In the genomic region with DNA sequence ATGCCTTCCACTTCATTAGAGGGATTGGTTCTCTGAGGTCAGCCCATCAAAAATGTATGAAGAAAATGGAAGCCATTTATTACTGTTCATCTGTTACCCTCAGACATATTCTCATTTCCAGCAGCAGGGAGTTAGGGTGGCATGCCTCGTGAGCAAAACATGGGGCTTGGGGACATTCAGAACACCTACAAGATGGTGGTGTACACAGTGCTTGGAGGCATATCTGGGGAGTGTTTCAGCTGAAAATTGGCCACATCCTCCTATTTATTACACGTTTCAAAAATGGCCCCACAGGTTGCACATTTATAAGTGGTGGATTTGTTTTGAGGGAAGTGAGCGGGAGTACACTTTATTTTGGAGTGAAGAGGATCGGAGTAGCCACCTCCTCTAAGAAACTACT, we compare ENCODE assay signal across 9 cellular contexts.
DNase-seq lines count a peak whose midpoint lies in the region; ATAC-seq and TF ChIP-seq lines count a peak whose summit lies in the region.
"Had no signal": no experiment of that assay in that cellular context is flagged by ENCODE, and none has a peak within 500 bp of the region (broad histone marks: within the 10 kb centered on the region; RNA-seq: fewer than 3 reads in every experiment).

No MANE protein-coding gene starts in this region.

- peak overlapping the region; percentile 89 for H3K4me3 Mint-ChIP-seq in activated T-cell treated with anti-CD3 and anti-CD28 coated beads, Interleukin-2, amount 50 U/mL, for 4 hours
- peak overlapping the region; percentile 89 for H3K4me3 Mint-ChIP-seq in activated CD8-positive, alpha-beta T cell treated with anti-CD3 and anti-CD28 coated beads, Interleukin-2, amount 10 ng/mL, durations not matched to agents 7 days and 5 days
- H3K4me3 Mint-ChIP-seq in memory B cell: peak overlapping the region; percentile 92

- TF ChIP-seq POLR2A in suprapubic skin (IDR thresholded peaks at IDR 0.05): no peak

- H3K9me3 Mint-ChIP-seq in activated T-cell treated with anti-CD3 and anti-CD28 coated beads, Interleukin-2, amount 50 U/mL, for 4 hours: no peaks in the 10 kb centered on the region
- H3K9me3 Mint-ChIP-seq in activated CD8-positive, alpha-beta T cell treated with anti-CD3 and anti-CD28 coated beads, Interleukin-2, amount 10 ng/mL, durations not matched to agents 7 days and 5 days (ENCODE audit: insufficient read depth): no peaks in the 10 kb centered on the region
- peaks cover 2% of the 10 kb centered on the region for H3K9me3 Mint-ChIP-seq in memory B cell

- no peak for DNase-seq in activated T-cell treated with anti-CD3 and anti-CD28 coated beads, Interleukin-2, amount 50 U/mL, for 4 hours
- DNase-seq in activated T-cell treated with anti-CD3 and anti-CD28 coated beads for 4 hours (no peak), memory B cell (ENCODE audit: low spot score in 2 of 2) (no peak), suprapubic skin (ENCODE audit: low spot score in 2 of 2) (no peak), brain microvascular endothelial cell (no peak), H7 (no peak)
- no peak for DNase-seq in activated CD8-positive, alpha-beta T cell treated with anti-CD3 and anti-CD28 coated beads, Interleukin-2, amount 10 ng/mL, durations not matched to agents 7 days and 5 days
- no peak for DNase-seq in activated CD4-positive, alpha-beta T cell treated with anti-CD3 and anti-CD28 coated beads, Interleukin-2, amount 50 U/mL, for 1 hour
- DNase-seq: adrenal gland had no signal

- H3K9me3 ChIP-seq in suprapubic skin: no peaks in the 10 kb centered on the region
- H3K9me3 ChIP-seq: adrenal gland had no signal

- no peaks in the 10 kb centered on the region for H3K27me3 Mint-ChIP-seq in activated T-cell treated with anti-CD3 and anti-CD28 coated beads, Interleukin-2, amount 50 U/mL, for 4 hours (ENCODE audit: low read depth)
- H3K27me3 Mint-ChIP-seq in activated CD8-positive, alpha-beta T cell treated with anti-CD3 and anti-CD28 coated beads, Interleukin-2, amount 10 ng/mL, durations not matched to agents 7 days and 5 days (ENCODE audit: low read depth): peaks cover 21% of the 10 kb centered on the region
- H3K27me3 Mint-ChIP-seq in memory B cell: no peaks in the 10 kb centered on the region

- H3K27me3 ChIP-seq in suprapubic skin (peaks cover 4% of the 10 kb centered on the region), brain microvascular endothelial cell (replicated peaks) (no peaks in the 10 kb centered on the region), H7 (ENCODE audit: control insufficient read depth, insufficient read depth, low read length) (peaks cover 57% of the 10 kb centered on the region)

- H3K36me3 ChIP-seq in suprapubic skin (no peaks in the 10 kb centered on the region), brain microvascular endothelial cell (replicated peaks) (no peaks in the 10 kb centered on the region), H7 (replicated peaks; ENCODE audit: control insufficient read depth, insufficient read depth, low read length) (no peaks in the 10 kb centered on the region)
- H3K36me3 ChIP-seq: adrenal gland had no signal

- ATAC-seq in activated T-cell treated with anti-CD3 and anti-CD28 coated beads, Interleukin-2, amount 50 U/mL, for 4 hours: no peak
- ATAC-seq in activated CD8-positive, alpha-beta T cell treated with anti-CD3 and anti-CD28 coated beads, Interleukin-2, amount 10 ng/mL, durations not matched to agents 7 days and 5 days: no peak
- no peak for ATAC-seq in memory B cell (ENCODE audit: low read depth)

- POLR2A ChIA-PET in activated CD8-positive, alpha-beta T cell treated with anti-CD3 and anti-CD28 coated beads, Interleukin-2, amount 10 ng/mL, durations not matched to agents 7 days and 5 days (lab: Charles Lee): interaction anchor here (0.6 to 2.5 kb wide), 3 partner anchors 53 to 189 kb away, joined by 3 to 16 read pairs (median 3); partner anchors contain the start of gene COMMD3

- 84% methylated on average over 4 of the region's 4 CpGs for WGBS in suprapubic skin

- peaks cover 44% of the 10 kb centered on the region for H3K4me1 Mint-ChIP-seq in activated T-cell treated with anti-CD3 and anti-CD28 coated beads, Interleukin-2, amount 50 U/mL, for 4 hours (ENCODE audit: low read depth)
- peaks cover 37% of the 10 kb centered on the region for H3K4me1 Mint-ChIP-seq in activated CD8-positive, alpha-beta T cell treated with anti-CD3 and anti-CD28 coated beads, Interleukin-2, amount 10 ng/mL, durations not matched to agents 7 days and 5 days (ENCODE audit: low read depth)
- H3K4me1 Mint-ChIP-seq in memory B cell: peaks cover 34% of the 10 kb centered on the region

- H3K4me3 ChIP-seq in suprapubic skin (peak overlapping the region; percentile 73), brain microvascular endothelial cell (ENCODE audit: low read depth, low read length) (no peak overlapping the region), H7 (ENCODE audit: insufficient read depth, low read depth, low read length) (no peak overlapping the region)

- in situ Hi-C loops in brain microvascular endothelial cell (cut with HindIII; ENCODE audit: low pct_ligation_motif_present, low sequenced_read_pairs): no loop called here

- TF ChIP-seq CTCF in suprapubic skin (IDR thresholded peaks at IDR 0.05): no peak
- TF ChIP-seq CTCF in brain microvascular endothelial cell (IDR thresholded peaks at IDR 0.05; ENCODE audit: low read depth, low read length, missing control alignments): no peak

- no peaks in the 10 kb centered on the region for H3K36me3 Mint-ChIP-seq in activated T-cell treated with anti-CD3 and anti-CD28 coated beads, Interleukin-2, amount 50 U/mL, for 4 hours (ENCODE audit: insufficient read depth)
- peaks cover 6% of the 10 kb centered on the region for H3K36me3 Mint-ChIP-seq in activated CD8-positive, alpha-beta T cell treated with anti-CD3 and anti-CD28 coated beads, Interleukin-2, amount 10 ng/mL, durations not matched to agents 7 days and 5 days (ENCODE audit: low read depth)
- peaks cover 1% of the 10 kb centered on the region for H3K36me3 Mint-ChIP-seq in memory B cell

- CTCF ChIA-PET in activated CD8-positive, alpha-beta T cell treated with anti-CD3 and anti-CD28 coated beads, Interleukin-2, amount 10 ng/mL, durations not matched to agents 7 days and 5 days (lab: Charles Lee): interaction anchor here (1.0 to 1.6 kb wide), 8 partner anchors 10 to 551 kb away, joined by 3 to 7 read pairs (median 3); no protein-coding TSS in a partner anchor

- peaks cover 17% of the 10 kb centered on the region for H3K4me1 ChIP-seq in suprapubic skin

- H3K27ac Mint-ChIP-seq in activated CD8-positive, alpha-beta T cell treated with anti-CD3 and anti-CD28 coated beads, Interleukin-2, amount 10 ng/mL, durations not matched to agents 7 days and 5 days: peak overlapping the region; percentile 95
- peak overlapping the region; percentile 97 for H3K27ac Mint-ChIP-seq in memory B cell

- H3K27ac ChIP-seq in suprapubic skin (no peak overlapping the region), brain microvascular endothelial cell (no peak overlapping the region)

- no peak for TF ChIP-seq EP300 in suprapubic skin (IDR thresholded peaks at IDR 0.05)
